1 cellular context compared by ENCODE assay signal in genomic region chr11:111400595-111400994, GRCh38.
TF ChIP-seq lines count a peak whose summit lies in the region.

No MANE protein-coding gene starts in this region.

TF ChIP-seq in HepG2, 621 proteins besides CTCF, POLR2A, EP300 and RAD21 (continued from another document):
- TF ChIP-seq THAP8 (CRISPR knock-in tag; IDR thresholded peaks at IDR 0.05; ENCODE audit: borderline replicate concordance) (no peak), MAFK (conservative IDR thresholded peaks at IDR 0.05 in 1 of 2, IDR thresholded peaks at IDR 0.05 in 1 of 2; ENCODE audit: low read length in 2 of 2) (no peak), RFX1 (IDR thresholded peaks at IDR 0.05) (no peak), ZSCAN12 (CRISPR knock-in tag; IDR thresholded peaks at IDR 0.05) (no peak), NFIB (CRISPR knock-in tag; IDR thresholded peaks at IDR 0.05; ENCODE audit: borderline replicate concordance) (no peak), ZNF746 (CRISPR knock-in tag; IDR thresholded peaks at IDR 0.05) (no peak), ZNF691 (CRISPR knock-in tag; IDR thresholded peaks at IDR 0.05; ENCODE audit: borderline replicate concordance, low read depth) (no peak), TIGD3 (CRISPR knock-in tag; IDR thresholded peaks at IDR 0.05; ENCODE audit: borderline replicate concordance) (no peak)
- TF ChIP-seq, protein P1, sequence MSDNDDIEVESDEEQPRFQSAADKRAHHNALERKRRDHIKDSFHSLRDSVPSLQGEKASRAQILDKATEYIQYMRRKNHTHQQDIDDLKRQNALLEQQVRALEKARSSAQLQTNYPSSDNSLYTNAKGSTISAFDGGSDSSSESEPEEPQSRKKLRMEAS (IDR thresholded peaks at IDR 0.05): no peak
